24 cellular contexts compared by ENCODE assay signal in the genomic region with DNA sequence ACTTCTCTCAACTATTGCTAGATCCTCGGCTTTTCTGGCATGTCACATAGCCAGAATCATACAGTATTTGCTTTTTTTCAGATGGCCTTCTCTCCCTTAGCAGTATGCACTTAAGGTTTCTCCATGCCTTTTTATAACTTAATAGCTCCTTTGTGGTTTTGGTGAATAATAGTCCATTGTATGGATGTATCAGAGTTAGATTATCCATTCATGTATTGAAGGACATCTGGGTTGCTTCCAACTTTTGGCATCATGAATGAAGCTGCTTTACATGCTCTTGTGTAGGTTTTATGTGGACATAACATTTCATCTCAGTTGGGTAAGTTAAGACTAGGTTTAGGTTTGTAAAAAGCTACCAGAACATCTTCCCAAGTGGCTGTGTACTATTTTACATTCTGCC. TPM values are rescaled to one million over a fixed set of nuclear protein-coding genes. Genes with fewer than 3 reads are reported as not detected.
A peak's percentile ranks its signal among the peaks of the same experiment; 100 is the strongest.
DNase-seq lines count a peak whose midpoint lies in the region; ATAC-seq and TF ChIP-seq lines count a peak whose summit lies in the region.
"Had no signal": no experiment of that assay in that cellular context is flagged by ENCODE, and none has a peak within 500 bp of the region (broad histone marks: within the 10 kb centered on the region; RNA-seq: fewer than 3 reads in every experiment).

No MANE protein-coding gene starts in this region.

- H3K27ac ChIP-seq in CD4-positive, CD25-positive, alpha-beta regulatory T cell (ENCODE audit: insufficient read depth, low read length, poor library complexity, severe bottlenecking), result no peak overlapping the region
- H3K27ac ChIP-seq in CD8-positive, alpha-beta T cell (ENCODE audit: low read depth, low read length), result no peak overlapping the region
- H3K27ac ChIP-seq in neural progenitor cell, result no peak overlapping the region
- no peak overlapping the region for H3K27ac ChIP-seq in trophoblast cell (ENCODE audit: low read depth, low read length)
- no peak overlapping the region for H3K27ac ChIP-seq in caudate nucleus (ENCODE audit: low read depth, low read length)
- H3K27ac ChIP-seq: ascending aorta, skin epidermis, stomach had no signal

- H3K79me2 ChIP-seq in neural progenitor cell (ENCODE audit: low read depth), result peaks cover 93% of the 10 kb centered on the region
- peaks cover 15% of the 10 kb centered on the region for H3K79me2 ChIP-seq in trophoblast cell (ENCODE audit: control insufficient read depth, insufficient read depth, low read length, poor library complexity)

- H2BK12ac ChIP-seq in trophoblast cell (ENCODE audit: low read length), result no peak overlapping the region

- no peak overlapping the region for H2BK120ac ChIP-seq in trophoblast cell (ENCODE audit: insufficient read depth, low read length, poor library complexity)

- intact Hi-C loops in CD8-positive, alpha-beta T cell (cut with DNase I, micrococcal nuclease), result no loop called here

- H2BK5ac ChIP-seq in trophoblast cell (ENCODE audit: low read depth, low read length, poor library complexity), result no peak overlapping the region

- peaks cover 40% of the 10 kb centered on the region for H3K36me3 Mint-ChIP-seq in CD4-positive, CD25-positive, alpha-beta regulatory T cell
- peaks cover 48% of the 10 kb centered on the region for H3K36me3 Mint-ChIP-seq in CD8-positive, alpha-beta T cell
- peaks cover 26% of the 10 kb centered on the region for H3K36me3 Mint-ChIP-seq in neural progenitor cell

- H3K4me2 ChIP-seq in neural progenitor cell (no peak overlapping the region), trophoblast cell (ENCODE audit: low read length) (no peak overlapping the region)

- H3K4me3 ChIP-seq in CD4-positive, CD25-positive, alpha-beta regulatory T cell (ENCODE audit: low read depth, low read length), result peak overlapping the region; percentile 4
- H3K4me3 ChIP-seq in CD8-positive, alpha-beta T cell (ENCODE audit: low read depth, low read length), result no peak overlapping the region
- no peak overlapping the region for H3K4me3 ChIP-seq in neural progenitor cell
- H3K4me3 ChIP-seq in trophoblast cell (ENCODE audit: low read depth, low read length), result no peak overlapping the region
- H3K4me3 ChIP-seq: ascending aorta, skin epidermis, stomach had no signal

- no peaks in the 10 kb centered on the region for H3K9me3 Mint-ChIP-seq in CD4-positive, CD25-positive, alpha-beta regulatory T cell
- H3K9me3 Mint-ChIP-seq in CD8-positive, alpha-beta T cell, result no peaks in the 10 kb centered on the region
- H3K9me3 Mint-ChIP-seq in neural progenitor cell, result no peaks in the 10 kb centered on the region
- H3K9me3 Mint-ChIP-seq: H9; natural killer cell treated with Interleukin-12 subunit alpha and Interleukin-12 subunit beta and Interleukin-15 and Interleukin-18, amount 100 ng/mL, for 72 hours had no signal

- H3K4me3 Mint-ChIP-seq in CD4-positive, CD25-positive, alpha-beta regulatory T cell, result peak overlapping the region in 3 of 4 donors; percentile 13 to 62 (median 47)
- peak overlapping the region; percentile 22 for H3K4me3 Mint-ChIP-seq in CD8-positive, alpha-beta T cell
- no peak overlapping the region for H3K4me3 Mint-ChIP-seq in neural progenitor cell
- H3K4me3 Mint-ChIP-seq: H9; natural killer cell treated with Interleukin-12 subunit alpha and Interleukin-12 subunit beta and Interleukin-15 and Interleukin-18, amount 100 ng/mL, for 72 hours had no signal

- H3K27ac Mint-ChIP-seq in CD4-positive, CD25-positive, alpha-beta regulatory T cell, result peak overlapping the region in 1 of 3 donors; percentile 45
- H3K27ac Mint-ChIP-seq in CD8-positive, alpha-beta T cell, result peak overlapping the region; percentile 33
- no peak overlapping the region for H3K27ac Mint-ChIP-seq in neural progenitor cell
- H3K27ac Mint-ChIP-seq: natural killer cell treated with Interleukin-12 subunit alpha and Interleukin-12 subunit beta and Interleukin-15 and Interleukin-18, amount 100 ng/mL, for 72 hours had no signal

- H3K14ac ChIP-seq in trophoblast cell (ENCODE audit: low read length), result no peak overlapping the region

- no peaks in the 10 kb centered on the region for H3K9me3 ChIP-seq in CD4-positive, CD25-positive, alpha-beta regulatory T cell (ENCODE audit: control insufficient read depth in 2 of 2, low read length in 2 of 2)
- H3K9me3 ChIP-seq in CD8-positive, alpha-beta T cell (ENCODE audit: low read length), result no peaks in the 10 kb centered on the region
- no peaks in the 10 kb centered on the region for H3K9me3 ChIP-seq in neural progenitor cell (ENCODE audit: low read depth)
- H3K9me3 ChIP-seq in trophoblast cell (ENCODE audit: insufficient read depth, low read depth, low read length), result no peaks in the 10 kb centered on the region
- H3K9me3 ChIP-seq: ascending aorta, stomach had no signal

- H3K36me3 ChIP-seq in CD4-positive, CD25-positive, alpha-beta regulatory T cell (ENCODE audit: control insufficient read depth, insufficient read depth, low read length), result peaks cover 21% of the 10 kb centered on the region
- H3K36me3 ChIP-seq in CD8-positive, alpha-beta T cell (ENCODE audit: insufficient read depth, low read length), result peaks cover 8% of the 10 kb centered on the region
- H3K36me3 ChIP-seq in neural progenitor cell, result no peaks in the 10 kb centered on the region
- H3K36me3 ChIP-seq in trophoblast cell (ENCODE audit: control insufficient read depth in 1 of 2, insufficient read depth in 2 of 2, low read length in 2 of 2), result peaks cover 4 to 5% of the 10 kb centered on the region in 2 experiments

- no peak overlapping the region for H4K8ac ChIP-seq in trophoblast cell (ENCODE audit: low read depth, low read length)

- peaks cover 10% of the 10 kb centered on the region for H3K79me1 ChIP-seq in trophoblast cell (ENCODE audit: low read length)

- H3K4me1 ChIP-seq in CD4-positive, CD25-positive, alpha-beta regulatory T cell (ENCODE audit: control insufficient read depth, insufficient read depth, low read length, poor library complexity, severe bottlenecking), result peaks cover 25% of the 10 kb centered on the region
- H3K4me1 ChIP-seq in CD8-positive, alpha-beta T cell (ENCODE audit: insufficient read depth, low read length), result peaks cover 41% of the 10 kb centered on the region
- H3K4me1 ChIP-seq in neural progenitor cell (peaks cover 14% of the 10 kb centered on the region), trophoblast cell (ENCODE audit: control insufficient read depth in 1 of 2, insufficient read depth in 2 of 2, low read length in 2 of 2) (peaks cover 0 to 3% of the 10 kb centered on the region in 2 experiments)

- H3K18ac ChIP-seq in trophoblast cell (ENCODE audit: low read length), result no peak overlapping the region

- H3K4me1 Mint-ChIP-seq in CD4-positive, CD25-positive, alpha-beta regulatory T cell, result peaks cover 48 to 81% (median 56%) of the 10 kb centered on the region in 4 donors
- peaks cover 76% of the 10 kb centered on the region for H3K4me1 Mint-ChIP-seq in CD8-positive, alpha-beta T cell (ENCODE audit: low read depth)
- peaks cover 15% of the 10 kb centered on the region for H3K4me1 Mint-ChIP-seq in neural progenitor cell

- ATAC-seq in CD4-positive, CD25-positive, alpha-beta regulatory T cell (ENCODE audit: low read depth in 2 of 2), result no peak
- no peak for ATAC-seq in CD8-positive, alpha-beta T cell
- no peak for ATAC-seq in HG02852 (IDR thresholded peaks at IDR 0.05; ENCODE audit: unreplicated experiment)
- ATAC-seq: natural killer cell treated with Interleukin-12 subunit alpha and Interleukin-12 subunit beta and Interleukin-15 and Interleukin-18, amount 100 ng/mL, for 72 hours had no signal

- H3K27me3 Mint-ChIP-seq in CD4-positive, CD25-positive, alpha-beta regulatory T cell, result no peaks in the 10 kb centered on the region
- H3K27me3 Mint-ChIP-seq in CD8-positive, alpha-beta T cell (ENCODE audit: low read depth), result no peaks in the 10 kb centered on the region
- no peaks in the 10 kb centered on the region for H3K27me3 Mint-ChIP-seq in neural progenitor cell (ENCODE audit: insufficient read depth, low read depth)
- H3K27me3 Mint-ChIP-seq: natural killer cell treated with Interleukin-12 subunit alpha and Interleukin-12 subunit beta and Interleukin-15 and Interleukin-18, amount 100 ng/mL, for 72 hours had no signal

- H2AFZ ChIP-seq in neural progenitor cell (replicated peaks) (no peak overlapping the region), trophoblast cell (ENCODE audit: insufficient read depth, low read length, poor library complexity) (no peak overlapping the region)

- H3K4ac ChIP-seq in trophoblast cell (ENCODE audit: low read depth, low read length), result no peak overlapping the region

- WGBS in trophoblast cell (ENCODE audit: extremely low coverage, insufficient coverage, insufficient read length), result no CpG with 5 or more reads among the region's 1 CpG

- DNase-seq in CD4-positive, CD25-positive, alpha-beta regulatory T cell, result no peak
- no peak for DNase-seq in CD8-positive, alpha-beta T cell
- DNase-seq in SW480 (ENCODE audit: low spot score), result peak; percentile 35
- peak; percentile 44 for DNase-seq in medulla oblongata (ENCODE audit: extremely low spot score)
- no peak for DNase-seq in neural progenitor cell (ENCODE audit: low spot score)
- DNase-seq in trophoblast cell, result no peak
- no peak for DNase-seq in caudate nucleus (lab: John Stamatoyannopoulos, UW)
- DNase-seq: activated CD4-positive, alpha-beta T cell treated with anti-CD3 and anti-CD28 coated beads for 48 hours; activated CD8-positive, alpha-beta memory T cell treated with anti-CD3 and anti-CD28 coated beads, Interleukin-2, amount 50 U/mL, for 48 hours; activated gamma-delta T cell treated with Interleukin-2 at 50 U/mL for 16 hours; COR-L47; effector CD4-positive, alpha-beta T cell; EL; H9; Karpas-422; NCI-H1092; NCI-H2171; NCI-H526 treated with DMSO at 0.1 percent for 48 hours; stimulated activated CD4-positive, alpha-beta T cell treated with anti-CD3 and anti-CD28 coated beads, Interleukin-4, amount 100 ng/mL, for 1 hour; stomach had no signal

- H3K23ac ChIP-seq in trophoblast cell (ENCODE audit: low read length), result no peak overlapping the region

- H2AK5ac ChIP-seq in trophoblast cell (ENCODE audit: low read length), result no peak overlapping the region

- H3F3A ChIP-seq in neural progenitor cell (ENCODE audit: low read depth), result no peaks in the 10 kb centered on the region

- H4K20me1 ChIP-seq in neural progenitor cell (ENCODE audit: low read depth), result peaks cover 77% of the 10 kb centered on the region

- POLR2A ChIA-PET in CD8-positive, alpha-beta T cell (lab: Charles Lee), result interaction anchor here (2.0 kb wide), 1 partner anchor 25 kb away, joined by 7 read pairs; a partner anchor contains a TSS

- H3K27me3 ChIP-seq in CD4-positive, CD25-positive, alpha-beta regulatory T cell (ENCODE audit: control insufficient read depth, insufficient read depth, low read length), result no peaks in the 10 kb centered on the region
- no peaks in the 10 kb centered on the region for H3K27me3 ChIP-seq in CD8-positive, alpha-beta T cell (ENCODE audit: insufficient read depth, low read length)
- no peaks in the 10 kb centered on the region for H3K27me3 ChIP-seq in neural progenitor cell
- H3K27me3 ChIP-seq in trophoblast cell (ENCODE audit: insufficient read depth, low read length), result no peaks in the 10 kb centered on the region
- H3K27me3 ChIP-seq: ascending aorta, stomach had no signal

- H3K9ac ChIP-seq in neural progenitor cell (no peak overlapping the region), trophoblast cell (ENCODE audit: low read length) (no peak overlapping the region)

- no peak overlapping the region for H4K91ac ChIP-seq in trophoblast cell (ENCODE audit: low read depth, low read length)

- CTCF ChIA-PET in CD8-positive, alpha-beta T cell (lab: Charles Lee), result interaction anchor here (0.8 kb wide), 1 partner anchor 25 kb away, joined by 3 read pairs; a partner anchor contains a TSS

- no peak overlapping the region for H4K12ac ChIP-seq in trophoblast cell (ENCODE audit: low read depth, low read length)

- TF ChIP-seq CTCF in CD8-positive, alpha-beta T cell (IDR thresholded peaks at IDR 0.05), result no peak
- TF ChIP-seq CTCF in neural progenitor cell (IDR thresholded peaks at IDR 0.05), result no peak

RNA-seq across cellular contexts. Expression of a gene that starts 4.6 kb away (rescaled TPM):
- 167 TPM for total RNA-seq in CD4-positive, CD25-positive, alpha-beta regulatory T cell
- polyA plus RNA-seq in CD4-positive, CD25-positive, alpha-beta regulatory T cell, result 100 to 1,000 TPM; 365 to 562 (median 452) TPM
- total RNA-seq in CD8-positive, alpha-beta T cell, result 100 to 1,000 TPM; 127 to 132 TPM
- total RNA-seq in neural progenitor cell (ENCODE audit: low replicate concordance), result 356 and 466 TPM in 2 replicates
- polyA plus RNA-seq in trophoblast cell (2013), result 405 and 412 TPM in 2 replicates

RNA-seq across cellular contexts. Expression of a gene that starts 4.7 kb away (rescaled TPM):
- 9.1 TPM for total RNA-seq in CD4-positive, CD25-positive, alpha-beta regulatory T cell
- 1 to 10 TPM; 2.5 to 6.8 (median 5.1) TPM for polyA plus RNA-seq in CD4-positive, CD25-positive, alpha-beta regulatory T cell
- 10 to 100 TPM; 10.2 to 13.0 TPM for total RNA-seq in CD8-positive, alpha-beta T cell
- total RNA-seq in neural progenitor cell (ENCODE audit: low replicate concordance), result 9.1 and 23.6 TPM in 2 replicates
- polyA plus RNA-seq in trophoblast cell (2013), result 20.0 and 22.1 TPM in 2 replicates

RNA-seq across cellular contexts. Expression of a gene that starts 25.8 kb away (rescaled TPM):
- 20.8 TPM for total RNA-seq in CD4-positive, CD25-positive, alpha-beta regulatory T cell
- 1 to 10 TPM; 6.8 to 9.6 (median 8.4) TPM for polyA plus RNA-seq in CD4-positive, CD25-positive, alpha-beta regulatory T cell
- total RNA-seq in CD8-positive, alpha-beta T cell, result 10 to 100 TPM; 12.1 to 12.4 TPM
- 3.4 and 4.6 TPM in 2 replicates for total RNA-seq in neural progenitor cell (ENCODE audit: low replicate concordance)
- 11.5 and 12.3 TPM in 2 replicates for polyA plus RNA-seq in trophoblast cell (2013)

Comparison
In these comparisons a context has a peak if more than half of its experiments do, and no peak if none do; other contexts are left out.
1. DNase-seq: peak in SW480 (single experiment) and medulla oblongata (single experiment); none in CD4-positive, CD25-positive, alpha-beta regulatory T cell (0 of 3), CD8-positive, alpha-beta T cell (0 of 7), neural progenitor cell (single experiment), trophoblast cell (0 of 2) and caudate nucleus (0 of 61).